In the genomic region with DNA sequence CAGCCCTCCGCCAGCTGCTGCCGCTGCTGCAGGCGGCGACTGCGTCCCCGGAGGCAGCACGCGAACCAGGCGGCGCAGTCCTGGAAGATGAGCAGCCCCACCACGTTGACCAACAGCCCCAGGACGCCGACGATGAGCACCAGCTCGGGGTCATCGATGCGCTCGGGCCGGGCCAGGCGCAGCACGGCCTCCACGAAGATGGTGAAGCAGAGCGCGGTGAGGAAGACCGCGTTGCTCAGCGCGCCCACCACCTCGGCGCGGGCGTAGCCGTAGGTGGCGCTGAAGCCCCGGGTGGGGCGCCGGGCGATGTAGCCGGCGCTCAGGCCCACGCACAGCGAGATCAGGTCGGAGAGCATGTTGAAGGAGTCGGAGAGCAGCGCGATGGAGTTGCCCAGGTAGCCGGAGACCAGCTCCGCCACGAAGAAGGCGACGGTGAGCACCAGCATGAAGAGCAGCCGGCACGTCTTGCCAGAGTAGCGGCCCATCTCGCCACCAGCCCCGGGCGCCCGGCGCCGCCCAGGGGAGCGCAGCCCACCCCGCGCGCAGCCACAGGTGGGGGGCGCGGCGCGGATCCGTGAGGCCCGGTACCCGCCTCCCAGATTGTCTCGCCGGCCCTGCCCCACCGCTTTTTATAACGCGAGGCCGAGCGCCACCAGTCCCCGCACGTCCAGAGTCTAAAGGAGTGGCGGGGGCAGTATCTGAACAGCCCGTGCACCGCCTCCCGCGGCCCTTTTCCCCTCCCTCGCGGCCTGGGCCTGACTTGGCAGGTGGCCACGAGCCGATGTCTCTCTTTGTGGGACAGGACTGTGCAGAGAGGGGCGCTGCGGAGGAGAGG, we compare ENCODE assay signal across 1 cellular context.
TF ChIP-seq lines count a peak whose summit lies in the region.

Gene SLC30A10 (minus strand): TSS at position 602 of the 835 bp plus-strand sequence. CDS start 117 bp downstream, at position 485.

TF ChIP-seq in WTC11, 78 proteins besides CTCF, POLR2A, EP300 and RAD21 (continued from another document and continues in another):
- TF ChIP-seq HMGA2 (CRISPR knock-in tag; IDR thresholded peaks at IDR 0.05), result no peak
- TF ChIP-seq MXD4 (CRISPR knock-in tag; IDR thresholded peaks at IDR 0.05; ENCODE audit: borderline replicate concordance), result no peak
- TF ChIP-seq OVOL2 (CRISPR knock-in tag; IDR thresholded peaks at IDR 0.05; ENCODE audit: borderline replicate concordance), result no peak
- TF ChIP-seq GRHL2 (CRISPR knock-in tag; IDR thresholded peaks at IDR 0.05; ENCODE audit: insufficient replicate concordance, severe bottlenecking), result no peak
- no peak for TF ChIP-seq ZNF232 (CRISPR knock-in tag; IDR thresholded peaks at IDR 0.05)
- TF ChIP-seq GABPB1 (CRISPR knock-in tag; IDR thresholded peaks at IDR 0.05), result peak; percentile 46
- TF ChIP-seq FOXK1 (CRISPR knock-in tag; IDR thresholded peaks at IDR 0.05), result no peak
- TF ChIP-seq, protein P1, sequence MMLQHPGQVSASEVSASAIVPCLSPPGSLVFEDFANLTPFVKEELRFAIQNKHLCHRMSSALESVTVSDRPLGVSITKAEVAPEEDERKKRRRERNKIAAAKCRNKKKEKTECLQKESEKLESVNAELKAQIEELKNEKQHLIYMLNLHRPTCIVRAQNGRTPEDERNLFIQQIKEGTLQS (CRISPR knock-in tag; conservative IDR thresholded peaks at IDR 0.05), result no peak
- no peak for TF ChIP-seq SMAD4 (CRISPR knock-in tag; IDR thresholded peaks at IDR 0.05)
- TF ChIP-seq, protein P2, sequence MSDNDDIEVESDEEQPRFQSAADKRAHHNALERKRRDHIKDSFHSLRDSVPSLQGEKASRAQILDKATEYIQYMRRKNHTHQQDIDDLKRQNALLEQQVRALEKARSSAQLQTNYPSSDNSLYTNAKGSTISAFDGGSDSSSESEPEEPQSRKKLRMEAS (CRISPR knock-in tag; IDR thresholded peaks at IDR 0.05), result peak; percentile 64
- no peak for TF ChIP-seq ZNF219 (CRISPR knock-in tag; IDR thresholded peaks at IDR 0.05; ENCODE audit: borderline replicate concordance)
- TF ChIP-seq E2F5 (CRISPR knock-in tag; IDR thresholded peaks at IDR 0.05), result 0 out of 2 replicates have a peak, but pooled peaks have one; percentile 4
- TF ChIP-seq, protein P3, sequence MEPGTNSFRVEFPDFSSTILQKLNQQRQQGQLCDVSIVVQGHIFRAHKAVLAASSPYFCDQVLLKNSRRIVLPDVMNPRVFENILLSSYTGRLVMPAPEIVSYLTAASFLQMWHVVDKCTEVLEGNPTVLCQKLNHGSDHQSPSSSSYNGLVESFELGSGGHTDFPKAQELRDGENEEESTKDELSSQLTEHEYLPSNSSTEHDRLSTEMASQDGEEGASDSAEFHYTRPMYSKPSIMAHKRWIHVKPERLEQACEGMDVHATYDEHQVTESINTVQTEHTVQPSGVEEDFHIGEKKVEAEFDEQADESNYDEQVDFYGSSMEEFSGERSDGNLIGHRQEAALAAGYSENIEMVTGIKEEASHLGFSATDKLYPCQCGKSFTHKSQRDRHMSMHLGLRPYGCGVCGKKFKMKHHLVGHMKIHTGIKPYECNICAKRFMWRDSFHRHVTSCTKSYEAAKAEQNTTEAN (CRISPR knock-in tag; IDR thresholded peaks at IDR 0.05), result no peak; the same call in 1 of the 2 replicates
- TF ChIP-seq, protein P4, sequence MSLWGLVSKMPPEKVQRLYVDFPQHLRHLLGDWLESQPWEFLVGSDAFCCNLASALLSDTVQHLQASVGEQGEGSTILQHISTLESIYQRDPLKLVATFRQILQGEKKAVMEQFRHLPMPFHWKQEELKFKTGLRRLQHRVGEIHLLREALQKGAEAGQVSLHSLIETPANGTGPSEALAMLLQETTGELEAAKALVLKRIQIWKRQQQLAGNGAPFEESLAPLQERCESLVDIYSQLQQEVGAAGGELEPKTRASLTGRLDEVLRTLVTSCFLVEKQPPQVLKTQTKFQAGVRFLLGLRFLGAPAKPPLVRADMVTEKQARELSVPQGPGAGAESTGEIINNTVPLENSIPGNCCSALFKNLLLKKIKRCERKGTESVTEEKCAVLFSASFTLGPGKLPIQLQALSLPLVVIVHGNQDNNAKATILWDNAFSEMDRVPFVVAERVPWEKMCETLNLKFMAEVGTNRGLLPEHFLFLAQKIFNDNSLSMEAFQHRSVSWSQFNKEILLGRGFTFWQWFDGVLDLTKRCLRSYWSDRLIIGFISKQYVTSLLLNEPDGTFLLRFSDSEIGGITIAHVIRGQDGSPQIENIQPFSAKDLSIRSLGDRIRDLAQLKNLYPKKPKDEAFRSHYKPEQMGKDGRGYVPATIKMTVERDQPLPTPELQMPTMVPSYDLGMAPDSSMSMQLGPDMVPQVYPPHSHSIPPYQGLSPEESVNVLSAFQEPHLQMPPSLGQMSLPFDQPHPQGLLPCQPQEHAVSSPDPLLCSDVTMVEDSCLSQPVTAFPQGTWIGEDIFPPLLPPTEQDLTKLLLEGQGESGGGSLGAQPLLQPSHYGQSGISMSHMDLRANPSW (CRISPR knock-in tag; conservative IDR thresholded peaks at IDR 0.05; ENCODE audit: low read depth), result no peak
- TF ChIP-seq USF1 (CRISPR knock-in tag; IDR thresholded peaks at IDR 0.05), result no peak
- TF ChIP-seq NR2C2 (CRISPR knock-in tag; IDR thresholded peaks at IDR 0.05), result no peak
- TF ChIP-seq, protein P5, sequence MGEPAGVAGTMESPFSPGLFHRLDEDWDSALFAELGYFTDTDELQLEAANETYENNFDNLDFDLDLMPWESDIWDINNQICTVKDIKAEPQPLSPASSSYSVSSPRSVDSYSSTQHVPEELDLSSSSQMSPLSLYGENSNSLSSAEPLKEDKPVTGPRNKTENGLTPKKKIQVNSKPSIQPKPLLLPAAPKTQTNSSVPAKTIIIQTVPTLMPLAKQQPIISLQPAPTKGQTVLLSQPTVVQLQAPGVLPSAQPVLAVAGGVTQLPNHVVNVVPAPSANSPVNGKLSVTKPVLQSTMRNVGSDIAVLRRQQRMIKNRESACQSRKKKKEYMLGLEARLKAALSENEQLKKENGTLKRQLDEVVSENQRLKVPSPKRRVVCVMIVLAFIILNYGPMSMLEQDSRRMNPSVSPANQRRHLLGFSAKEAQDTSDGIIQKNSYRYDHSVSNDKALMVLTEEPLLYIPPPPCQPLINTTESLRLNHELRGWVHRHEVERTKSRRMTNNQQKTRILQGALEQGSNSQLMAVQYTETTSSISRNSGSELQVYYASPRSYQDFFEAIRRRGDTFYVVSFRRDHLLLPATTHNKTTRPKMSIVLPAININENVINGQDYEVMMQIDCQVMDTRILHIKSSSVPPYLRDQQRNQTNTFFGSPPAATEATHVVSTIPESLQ (CRISPR knock-in tag; IDR thresholded peaks at IDR 0.05), result no peak
- TF ChIP-seq ETV6 (CRISPR knock-in tag; IDR thresholded peaks at IDR 0.05), result no peak
- 0 out of 2 replicates have a peak, but pooled peaks have one; percentile 48 for TF ChIP-seq NFE2L1 (CRISPR knock-in tag; IDR thresholded peaks at IDR 0.05)
- TF ChIP-seq TCF7 (CRISPR knock-in tag; IDR thresholded peaks at IDR 0.05; ENCODE audit: low read depth), result 0 out of 2 replicates have a peak, but pooled peaks have one; percentile 59
- no peak for TF ChIP-seq SMAD3 (CRISPR knock-in tag; IDR thresholded peaks at IDR 0.05; ENCODE audit: borderline replicate concordance)
- TF ChIP-seq, protein P6, sequence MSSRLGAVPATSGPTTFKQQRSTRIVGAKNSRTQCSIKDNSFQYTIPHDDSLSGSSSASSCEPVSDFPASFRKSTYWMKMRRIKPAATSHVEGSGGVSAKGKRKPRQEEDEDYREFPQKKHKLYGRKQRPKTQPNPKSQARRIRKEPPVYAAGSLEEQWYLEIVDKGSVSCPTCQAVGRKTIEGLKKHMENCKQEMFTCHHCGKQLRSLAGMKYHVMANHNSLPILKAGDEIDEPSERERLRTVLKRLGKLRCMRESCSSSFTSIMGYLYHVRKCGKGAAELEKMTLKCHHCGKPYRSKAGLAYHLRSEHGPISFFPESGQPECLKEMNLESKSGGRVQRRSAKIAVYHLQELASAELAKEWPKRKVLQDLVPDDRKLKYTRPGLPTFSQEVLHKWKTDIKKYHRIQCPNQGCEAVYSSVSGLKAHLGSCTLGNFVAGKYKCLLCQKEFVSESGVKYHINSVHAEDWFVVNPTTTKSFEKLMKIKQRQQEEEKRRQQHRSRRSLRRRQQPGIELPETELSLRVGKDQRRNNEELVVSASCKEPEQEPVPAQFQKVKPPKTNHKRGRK (CRISPR knock-in tag; IDR thresholded peaks at IDR 0.05; ENCODE audit: borderline replicate concordance), result no peak
- no peak for TF ChIP-seq SOX15 (CRISPR knock-in tag; IDR thresholded peaks at IDR 0.05)
- no peak for TF ChIP-seq EMX1 (CRISPR knock-in tag; IDR thresholded peaks at IDR 0.05)
- TF ChIP-seq ZNF121 (CRISPR knock-in tag; IDR thresholded peaks at IDR 0.05), result no peak
- peak; percentile 48; the same call in 1 of the 2 replicates for TF ChIP-seq ARID4B (CRISPR knock-in tag; IDR thresholded peaks at IDR 0.05; ENCODE audit: borderline replicate concordance)
- TF ChIP-seq NFYB (CRISPR knock-in tag; conservative IDR thresholded peaks at IDR 0.05; ENCODE audit: low read depth), result no peak
- TF ChIP-seq NR3C1 (CRISPR knock-in tag; conservative IDR thresholded peaks at IDR 0.05; ENCODE audit: low read depth), result no peak
- TF ChIP-seq TEAD4 (CRISPR knock-in tag; IDR thresholded peaks at IDR 0.05), result no peak
- TF ChIP-seq JUN (CRISPR knock-in tag; IDR thresholded peaks at IDR 0.05), result no peak
- TF ChIP-seq JAZF1 (CRISPR knock-in tag; IDR thresholded peaks at IDR 0.05), result no peak
- TF ChIP-seq AFF4 (CRISPR knock-in tag; IDR thresholded peaks at IDR 0.05; ENCODE audit: borderline replicate concordance), result no peak
- TF ChIP-seq ATF1 (CRISPR knock-in tag; IDR thresholded peaks at IDR 0.05), result no peak
- TF ChIP-seq, protein P7, sequence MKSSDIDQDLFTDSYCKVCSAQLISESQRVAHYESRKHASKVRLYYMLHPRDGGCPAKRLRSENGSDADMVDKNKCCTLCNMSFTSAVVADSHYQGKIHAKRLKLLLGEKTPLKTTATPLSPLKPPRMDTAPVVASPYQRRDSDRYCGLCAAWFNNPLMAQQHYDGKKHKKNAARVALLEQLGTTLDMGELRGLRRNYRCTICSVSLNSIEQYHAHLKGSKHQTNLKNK (CRISPR knock-in tag; IDR thresholded peaks at IDR 0.05), result no peak
- no peak for TF ChIP-seq ZNF671 (CRISPR knock-in tag; IDR thresholded peaks at IDR 0.05)
- no peak for TF ChIP-seq CREB1 (CRISPR knock-in tag; IDR thresholded peaks at IDR 0.05)
- no peak for TF ChIP-seq RORB (CRISPR knock-in tag; IDR thresholded peaks at IDR 0.05)
- no peak for TF ChIP-seq NFATC4 (CRISPR knock-in tag; IDR thresholded peaks at IDR 0.05)
